16 cellular contexts compared by ENCODE assay signal in genomic region chr7:133489906-133490305, GRCh38.
"Had no signal": no experiment of that assay in that cellular context is flagged by ENCODE, and none has a peak within 500 bp of the region (broad histone marks: within the 10 kb centered on the region; RNA-seq: fewer than 3 reads in every experiment).

No MANE protein-coding gene starts in this region.

- H3K27me3 ChIP-seq: body of pancreas, right atrium auricular region, transverse colon had no signal

- H3K9me3 ChIP-seq: prostate gland, right atrium auricular region, transverse colon had no signal

- DNase-seq: activated B cell treated with CpG ODN at 0.5 μM for 24 hours; activated CD4-positive, alpha-beta T cell treated with anti-CD3 and anti-CD28 coated beads, Interleukin-2, amount 50 U/mL, for 1 hour; activated CD8-positive, alpha-beta memory T cell treated with anti-CD3 and anti-CD28 coated beads, Interleukin-2, amount 50 U/mL, for 4 hours; activated naive CD4-positive, alpha-beta T cell treated with Interleukin-2 at 50 U/mL for 16 hours; body of pancreas; dermis blood vessel endothelial cell; effector memory CD4-positive, alpha-beta T cell; midbrain; nephron progenitor cell; occipital lobe; stimulated activated CD4-positive, alpha-beta T cell treated with anti-CD3 and anti-CD28 coated beads, Interleukin-12 subunit alpha, Interleukin-12 subunit beta, amount 100 ng/mL, for 4 hours; SW 1271; transverse colon had no signal

- H3K9me3 Mint-ChIP-seq: nephron progenitor cell; stimulated activated naive CD8-positive, alpha-beta T cell treated with anti-CD3 and anti-CD28 coated beads, Interleukin-15, Interleukin-2, amounts not matched to agents 100 ng/mL and 50 ng/mL, for 24 hours had no signal

- H3K4me3 ChIP-seq: body of pancreas, prostate gland, right atrium auricular region, transverse colon had no signal

- H3K27me3 Mint-ChIP-seq: activated B cell treated with CpG ODN at 0.5 μM for 24 hours; stimulated activated naive CD8-positive, alpha-beta T cell treated with anti-CD3 and anti-CD28 coated beads, Interleukin-15, Interleukin-2, amounts not matched to agents 100 ng/mL and 50 ng/mL, for 24 hours had no signal

- H3K4me3 Mint-ChIP-seq: activated B cell treated with CpG ODN at 0.5 μM for 24 hours; nephron progenitor cell; stimulated activated naive CD8-positive, alpha-beta T cell treated with anti-CD3 and anti-CD28 coated beads, Interleukin-15, Interleukin-2, amounts not matched to agents 100 ng/mL and 50 ng/mL, for 24 hours had no signal

- H3K36me3 ChIP-seq: prostate gland, right atrium auricular region had no signal

- H3K27ac Mint-ChIP-seq: activated B cell treated with CpG ODN at 0.5 μM for 24 hours; nephron progenitor cell; stimulated activated naive CD8-positive, alpha-beta T cell treated with anti-CD3 and anti-CD28 coated beads, Interleukin-15, Interleukin-2, amounts not matched to agents 100 ng/mL and 50 ng/mL, for 24 hours had no signal

- H3K4me1 ChIP-seq: body of pancreas, prostate gland, right atrium auricular region had no signal

- H3K4me1 Mint-ChIP-seq: activated B cell treated with CpG ODN at 0.5 μM for 24 hours had no signal
